9 cellular contexts compared by ENCODE assay signal in genomic region chr13:96346846-96347367, GRCh38.
"Had no signal": no experiment of that assay in that cellular context is flagged by ENCODE, and none has a peak within 500 bp of the region (broad histone marks: within the 10 kb centered on the region; RNA-seq: fewer than 3 reads in every experiment).

No MANE protein-coding gene starts in this region.

- H3K4me1 ChIP-seq: HAP-1 had no signal

- H2AFZ ChIP-seq: GM23248, GM23338 had no signal

- H3K4me2 ChIP-seq: GM23338 had no signal

- H3K4me3 ChIP-seq: GM23248, GM23338, HAP-1 had no signal

- H3K36me3 ChIP-seq: HAP-1 had no signal

- H3K9me3 ChIP-seq: HAP-1 had no signal

- DNase-seq: GM23248, GOT3, H7, H9, HCEC 1CT, HFFc6 had no signal

- ATAC-seq: GM23338, HCT116 had no signal

- H3K9ac ChIP-seq: GM23248 had no signal

- H3K27ac ChIP-seq: GM23248 had no signal
